Comparison of ENCODE assay signal across 15 cellular contexts in genomic region chr1:46642091-46642680, GRCh38. TPM values are rescaled to one million over a fixed set of nuclear protein-coding genes. Genes with fewer than 3 reads are reported as not detected.
"Had no signal": no experiment of that assay in that cellular context is flagged by ENCODE, and none has a peak within 500 bp of the region (broad histone marks: within the 10 kb centered on the region; RNA-seq: fewer than 3 reads in every experiment).

No MANE protein-coding gene starts in this region.

- H3K4me2 ChIP-seq: neural progenitor cell had no signal

- DNase-seq: activated CD4-positive, alpha-beta T cell treated with anti-CD3 and anti-CD28 coated beads, Interleukin-2, amount 50 U/mL, for 1 hour; activated naive CD4-positive, alpha-beta T cell treated with anti-CD3 and anti-CD28 coated beads, Interleukin-2, amount 50 U/mL, for 16 hours; adrenal gland; effector memory CD8-positive, alpha-beta T cell; glutamatergic neuron; ovary; transverse colon had no signal

- H3K27me3 ChIP-seq: adrenal gland, neural progenitor cell, ovary, transverse colon had no signal

- H2AFZ ChIP-seq: neural progenitor cell had no signal

- ATAC-seq: effector memory CD8-positive, alpha-beta T cell; stimulated activated effector memory CD8-positive, alpha-beta T cell treated with anti-CD3 and anti-CD28 coated beads, Interleukin-12 subunit alpha, Interleukin-12 subunit beta, amount 100 ng/mL, for 72 hours had no signal

- H3K4me3 ChIP-seq: adrenal gland, neural progenitor cell, ovary, skin epidermis, transverse colon had no signal

- H3K27ac ChIP-seq: neural progenitor cell, ovary, skin epidermis had no signal

- H3K4me1 ChIP-seq: neural progenitor cell had no signal

- H3K9me3 ChIP-seq: adrenal gland, ovary, transverse colon had no signal

- H3K9ac ChIP-seq: neural progenitor cell had no signal

- H3K36me3 ChIP-seq: adrenal gland, neural progenitor cell, ovary, transverse colon had no signal

RNA-seq across cellular contexts. Expression of gene TEX38, which starts 29.5 kb away (rescaled TPM):
- total RNA-seq: activated CD8-positive, alpha-beta memory T cell treated with anti-CD3 and anti-CD28 coated beads for 36 hours; epithelial cell of proximal tubule; lower leg skin; myocyte; subcutaneous adipose tissue; transverse colon had no signal
